In the genomic region with DNA sequence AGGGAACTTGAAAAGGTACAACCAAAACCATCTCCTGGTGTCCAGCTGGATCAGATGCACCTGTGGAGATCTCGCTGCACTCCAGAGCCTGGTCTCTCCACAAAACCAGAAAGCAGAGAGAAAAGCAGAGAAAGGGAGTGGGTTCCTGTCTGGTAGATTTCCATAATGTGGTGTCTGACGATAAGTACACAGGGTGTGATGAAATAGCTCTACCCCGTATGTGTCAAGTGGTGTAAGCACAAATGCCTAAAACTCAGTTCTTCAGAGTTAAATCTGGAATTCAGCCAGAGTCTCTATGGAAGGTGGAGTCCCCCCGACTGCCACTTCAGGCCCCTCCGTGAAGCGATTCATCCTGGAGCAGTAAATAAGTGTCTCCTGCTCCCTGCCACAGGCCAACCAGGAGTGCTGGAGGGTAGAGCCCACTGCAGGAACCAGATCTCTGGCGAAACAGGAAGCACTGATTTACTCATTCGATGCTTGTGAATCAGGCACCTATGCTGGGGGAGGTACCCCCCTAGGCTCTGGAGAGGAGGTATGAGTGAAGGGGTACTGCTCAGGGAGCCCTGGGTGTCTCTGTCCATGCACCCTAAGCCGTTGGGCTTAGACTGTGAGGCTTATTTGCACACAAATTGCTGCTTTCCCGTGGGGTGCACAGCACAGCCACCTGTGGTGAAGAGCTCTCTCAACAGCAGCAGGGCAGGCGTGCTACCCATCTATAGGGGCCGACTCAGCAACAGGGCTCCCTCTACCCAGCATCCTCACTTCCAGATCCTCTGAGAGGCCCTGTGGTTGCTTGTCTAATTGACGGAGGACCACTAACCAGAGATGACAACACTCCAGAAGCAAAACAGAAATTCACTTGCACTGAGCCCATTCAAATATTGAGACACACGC, we compare ENCODE assay signal across 27 cellular contexts.
DNase-seq lines count a peak whose midpoint lies in the region; ATAC-seq, FAIRE-seq and TF ChIP-seq lines count a peak whose summit lies in the region.
"Had no signal": no experiment of that assay in that cellular context is flagged by ENCODE, and none has a peak within 500 bp of the region (broad histone marks: within the 10 kb centered on the region; RNA-seq: fewer than 3 reads in every experiment).

No MANE protein-coding gene starts in this region.

- intact Hi-C loops in cardiac septum (cut with DNase I): no loop called here
- intact Hi-C loops in ascending aorta (cut with DNase I): loop anchor here (5.0 kb wide), 1 partner anchor 59 kb away; no protein-coding TSS in a partner anchor
- intact Hi-C loops in upper lobe of right lung (cut with DNase I): no loop called here

- dilution Hi-C loops in keratinocyte (cut with MboI; ENCODE audit: extremely low pct_ligation_motif_present, low sequenced_read_pairs): no loop called here

- peaks cover 0 to 29% of the 10 kb centered on the region in 2 donors for H3K4me1 ChIP-seq in right atrium auricular region
- H3K4me1 ChIP-seq in ascending aorta: peaks cover 15 to 21% of the 10 kb centered on the region in 2 donors
- H3K4me1 ChIP-seq in keratinocyte (ENCODE audit: control insufficient read depth, extremely low read depth, insufficient read depth, low read length): no peaks in the 10 kb centered on the region
- H3K4me1 ChIP-seq in upper lobe of right lung: no peaks in the 10 kb centered on the region
- H3K4me1 ChIP-seq: BLaER1, Caco-2, colonic mucosa, spleen, vagina had no signal

- H3K36me3 ChIP-seq in right atrium auricular region (no peaks in the 10 kb centered on the region), ascending aorta (no peaks in the 10 kb centered on the region), keratinocyte (ENCODE audit: control insufficient read depth in 2 of 2, extremely low read depth in 1 of 2, insufficient read depth in 2 of 2, low read length in 2 of 2) (no peaks in the 10 kb centered on the region), upper lobe of right lung (no peaks in the 10 kb centered on the region)
- H3K36me3 ChIP-seq: BLaER1, colonic mucosa, spleen, vagina had no signal

- H3K27me3 ChIP-seq in right atrium auricular region (no peaks in the 10 kb centered on the region), ascending aorta (no peaks in the 10 kb centered on the region), keratinocyte (ENCODE audit: control insufficient read depth, extremely low read depth, insufficient read depth, low read length) (no peaks in the 10 kb centered on the region), upper lobe of right lung (no peaks in the 10 kb centered on the region)
- H3K27me3 ChIP-seq: BLaER1, colonic mucosa, spleen, vagina had no signal

- no peak overlapping the region for H3K4me2 ChIP-seq in keratinocyte (ENCODE audit: control insufficient read depth, extremely low read depth, insufficient read depth, low read depth, low read length)
- H3K4me2 ChIP-seq: BLaER1 had no signal

- DNase-seq in right atrium auricular region (ENCODE audit: low spot score) (no peak), cardiac septum (ENCODE audit: low spot score) (no peak), ascending aorta (ENCODE audit: low spot score in 2 of 2) (no peak), keratinocyte (ENCODE audit: low read depth, low spot score) (no peak), upper lobe of right lung (no peak), substantia nigra (lab: John Stamatoyannopoulos, UW) (no peak), NAMALWA (ENCODE audit: low spot score) (no peak)
- DNase-seq in activated CD4-positive, CD25-positive, alpha-beta regulatory T cell treated with anti-CD3 and anti-CD28 coated beads, Interleukin-2, amount 50 U/mL, for 72 hours: no peak
- DNase-seq: activated B cell treated with CpG ODN at 0.5 μM for 24 hours; activated CD4-positive, alpha-beta memory T cell treated with anti-CD3 and anti-CD28 coated beads for 36 hours; Caco-2; colonic mucosa; DND-41; effector memory CD8-positive, alpha-beta T cell; H9; NCI-H1105; NCI-H2029 treated with DMSO at 0.1 percent for 48 hours; NCI-H2227 treated with DMSO at 0.1 percent for 48 hours; NCI-H774; nucleus accumbens; OCI-M1; spleen; stimulated activated CD4-positive, alpha-beta T cell treated with anti-CD3 and anti-CD28 coated beads, Interleukin-2, amount 100 ng/mL, for 48 hours; T1000 had no signal

- peak; percentile 26 for FAIRE-seq in keratinocyte (lab: Jason Lieb, UNC)

- H3K79me2 ChIP-seq in keratinocyte (ENCODE audit: control insufficient read depth, insufficient read depth, low read length): no peaks in the 10 kb centered on the region

- no peaks in the 10 kb centered on the region for H3K9me3 ChIP-seq in right atrium auricular region
- no peaks in the 10 kb centered on the region for H3K9me3 ChIP-seq in ascending aorta
- H3K9me3 ChIP-seq in keratinocyte (ENCODE audit: control insufficient read depth, low read depth, low read length): no peaks in the 10 kb centered on the region
- no peaks in the 10 kb centered on the region for H3K9me3 ChIP-seq in upper lobe of right lung
- H3K9me3 ChIP-seq: BLaER1, Caco-2, colonic mucosa, spleen, vagina had no signal

- peak overlapping the region; percentile 52 for H2AFZ ChIP-seq in keratinocyte (ENCODE audit: control insufficient read depth, low read length)

- TF ChIP-seq CTCF in right atrium auricular region (IDR thresholded peaks at IDR 0.05): no peak
- no peak for TF ChIP-seq CTCF in ascending aorta (IDR thresholded peaks at IDR 0.05)
- no peak for TF ChIP-seq CTCF in keratinocyte (optimal IDR thresholded peaks at IDR 0.05 in 1 of 3, IDR thresholded peaks at IDR 0.05 in 1 of 3, conservative IDR thresholded peaks at IDR 0.05 in 1 of 3; ENCODE audit: extremely low read depth in 1 of 3, insufficient read depth in 2 of 3, low read length in 3 of 3)
- no peak for TF ChIP-seq CTCF in upper lobe of right lung (IDR thresholded peaks at IDR 0.05)

- H3K27ac ChIP-seq in right atrium auricular region (peak overlapping the region; percentile 44 to 55), ascending aorta (peak overlapping the region; percentile 77 to 83), keratinocyte (ENCODE audit: control insufficient read depth, insufficient read depth, low read length) (no peak overlapping the region), upper lobe of right lung (no peak overlapping the region), substantia nigra (ENCODE audit: low read depth, low read length, poor library complexity, severe bottlenecking) (no peak overlapping the region)
- H3K27ac ChIP-seq: BLaER1, colonic mucosa, spleen had no signal

- no peaks in the 10 kb centered on the region for H3K9me1 ChIP-seq in keratinocyte (ENCODE audit: control insufficient read depth, extremely low read depth, insufficient read depth, low read length)

- H3K4me3 ChIP-seq in right atrium auricular region (no peak overlapping the region), ascending aorta (peak overlapping the region in 1 of 2 donors; percentile 45), keratinocyte (ENCODE audit: control insufficient read depth in 2 of 3, extremely low read depth in 1 of 3, insufficient read depth in 2 of 3, low read depth in 1 of 3, low read length in 3 of 3) (no peak overlapping the region), upper lobe of right lung (no peak overlapping the region)
- H3K4me3 ChIP-seq: BLaER1, colonic mucosa, spleen, vagina had no signal

- ATAC-seq in upper lobe of right lung: peak; percentile 33
- ATAC-seq: effector memory CD8-positive, alpha-beta T cell; stimulated activated effector memory CD8-positive, alpha-beta T cell treated with anti-CD3 and anti-CD28 coated beads, Interleukin-12 subunit alpha, Interleukin-12 subunit beta, amount 100 ng/mL, for 72 hours had no signal

- no peak overlapping the region for H3K9ac ChIP-seq in keratinocyte (ENCODE audit: control insufficient read depth, extremely low read depth, insufficient read depth, low read length)
- H3K9ac ChIP-seq: BLaER1 had no signal

- H4K20me1 ChIP-seq in keratinocyte (ENCODE audit: control insufficient read depth, extremely low read depth, insufficient read depth, low read length): no peaks in the 10 kb centered on the region
- H4K20me1 ChIP-seq: BLaER1 had no signal

Comparison
In these comparisons a context has a peak if more than half of its experiments do, and no peak if none do; other contexts are left out.
1. H3K27ac ChIP-seq: peak in right atrium auricular region (2 of 2) and ascending aorta (2 of 2); none in keratinocyte (single experiment), upper lobe of right lung (single experiment) and substantia nigra (single experiment).